23 cellular contexts compared by ENCODE assay signal in the genomic region with DNA sequence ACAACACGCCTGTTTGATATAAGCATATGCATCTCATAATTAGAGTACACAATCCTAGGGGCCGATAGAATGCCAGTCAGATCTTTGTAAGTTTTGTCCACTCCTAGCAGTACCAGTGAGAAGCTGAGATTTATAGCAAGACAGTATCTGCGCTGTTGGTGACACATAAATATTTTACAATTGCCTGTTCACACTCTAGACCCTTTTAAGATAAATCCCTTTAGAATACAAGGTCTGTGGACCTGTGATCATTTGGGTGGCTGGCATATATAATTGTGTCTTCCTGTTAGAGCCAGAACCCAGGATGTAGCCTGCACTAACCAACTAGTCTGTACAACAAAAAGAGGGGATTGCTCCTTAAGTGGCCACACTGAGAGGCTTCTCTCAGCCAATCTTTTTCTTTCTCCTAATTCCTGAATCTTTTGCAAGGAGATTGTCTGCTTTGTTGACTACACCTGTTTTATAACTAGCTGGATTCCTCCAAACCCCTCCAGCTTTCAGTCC.
DNase-seq lines count a peak whose midpoint lies in the region; ATAC-seq, FAIRE-seq and TF ChIP-seq lines count a peak whose summit lies in the region.
"Had no signal": no experiment of that assay in that cellular context is flagged by ENCODE, and none has a peak within 500 bp of the region (broad histone marks: within the 10 kb centered on the region; RNA-seq: fewer than 3 reads in every experiment).

No MANE protein-coding gene starts in this region.

- H3K27me3 ChIP-seq in heart right ventricle (no peaks in the 10 kb centered on the region), astrocyte (ENCODE audit: insufficient read depth, low read length) (no peaks in the 10 kb centered on the region), right lobe of liver (no peaks in the 10 kb centered on the region), vagina (no peaks in the 10 kb centered on the region)

- DNase-seq in heart right ventricle (no peak), Right ventricle myocardium superior (no peak), astrocyte (ENCODE audit: low read depth) (no peak), right lobe of liver (peak in 1 of 3 donors; percentile 4), vagina (ENCODE audit: extremely low spot score in 2 of 2) (no peak), left lobe of liver (ENCODE audit: low spot score) (no peak), NCI-H446 treated with DMSO at 0.1 percent for 48 hours (lab: John Stamatoyannopoulos, UW) (no peak)
- DNase-seq: activated naive CD8-positive, alpha-beta T cell treated with anti-CD3 and anti-CD28 coated beads, Interleukin-2, amount 10 ng/mL, durations not matched to agents 7 days and 5 days; DMS 273 treated with DMSO at 0.1 percent for 48 hours; NCI-H1930; occipital lobe; stimulated activated CD4-positive, alpha-beta T cell treated with anti-CD3 and anti-CD28 coated beads, Interleukin-1b, Interleukin-23, amount 100 ng/mL, for 48 hours had no signal

- no peaks in the 10 kb centered on the region for H3K79me2 ChIP-seq in astrocyte (ENCODE audit: insufficient read depth, low read length)

- peak overlapping the region; percentile 4 for H3K9ac ChIP-seq in astrocyte (ENCODE audit: low read length)

- H3K27me3 Mint-ChIP-seq in astrocyte (ENCODE audit: low read depth, unreplicated experiment), result peaks cover 6% of the 10 kb centered on the region
- H3K27me3 Mint-ChIP-seq: dendritic cell treated with granulocyte-macrophage colony-stimulating factor and Interleukin-4, amounts not matched to agents 40 ng/mL and 50 ng/mL, for 4 days had no signal

- 91 to 98% methylated on average over 3 of the region's 3 CpGs for WGBS in heart right ventricle, 2 donors
- 100% methylated on average over 2 of the region's 3 CpGs for WGBS in right lobe of liver (ENCODE audit: insufficient coverage, low coverage, low lambda C conversion rate, missing lambda C conversion rate)

- TF ChIP-seq CTCF in heart right ventricle (IDR thresholded peaks at IDR 0.05), result no peak
- no peak for TF ChIP-seq CTCF in astrocyte (IDR thresholded peaks at IDR 0.05; ENCODE audit: insufficient read depth, low read depth, low read length)
- no peak for TF ChIP-seq CTCF in right lobe of liver (IDR thresholded peaks at IDR 0.05)
- TF ChIP-seq CTCF in vagina (IDR thresholded peaks at IDR 0.05), result no peak

- no peaks in the 10 kb centered on the region for H3K9me3 ChIP-seq in heart right ventricle
- H3K9me3 ChIP-seq in astrocyte (ENCODE audit: insufficient read depth, low read depth, low read length), result no peaks in the 10 kb centered on the region
- no peaks in the 10 kb centered on the region for H3K9me3 ChIP-seq in right lobe of liver
- no peaks in the 10 kb centered on the region for H3K9me3 ChIP-seq in vagina

- no peaks in the 10 kb centered on the region for H4K20me1 ChIP-seq in astrocyte (ENCODE audit: insufficient read depth, low read length)

- H3K4me3 ChIP-seq in heart right ventricle (no peak overlapping the region), astrocyte (ENCODE audit: insufficient read depth, low read depth, low read length) (no peak overlapping the region), right lobe of liver (no peak overlapping the region), vagina (no peak overlapping the region)

- intact Hi-C loops in heart right ventricle (cut with DNase I), result loop anchor here in 1 of 10 donors (5.0 kb wide), 1 partner anchor 90 kb away; a partner anchor contains a TSS
- intact Hi-C loops in Right ventricle myocardium superior (cut with DNase I), result no loop called here
- intact Hi-C loops in right lobe of liver (cut with DNase I), result no loop called here
- intact Hi-C loops in vagina (cut with DNase I), result no loop called here

- H3K27ac ChIP-seq in heart right ventricle (peak overlapping the region in 8 of 10 donors; percentile 53 to 83 (median 69)), astrocyte (ENCODE audit: low read depth, low read length) (peak overlapping the region; percentile 4), right lobe of liver (peak overlapping the region; percentile 44 to 56 (median 51)), vagina (peak overlapping the region; percentile 43)
- H3K27ac ChIP-seq: epithelial cell of prostate had no signal

- peaks cover 14 to 71% (median 54%) of the 10 kb centered on the region in 9 donors for H3K4me1 ChIP-seq in heart right ventricle
- H3K4me1 ChIP-seq in astrocyte (ENCODE audit: insufficient read depth, low read length), result peaks cover 45% of the 10 kb centered on the region
- peaks cover 7 to 58% (median 27%) of the 10 kb centered on the region in 4 donors for H3K4me1 ChIP-seq in right lobe of liver
- H3K4me1 ChIP-seq in vagina, result peaks cover 73% of the 10 kb centered on the region

- no peaks in the 10 kb centered on the region for H3K9me3 Mint-ChIP-seq in astrocyte (ENCODE audit: unreplicated experiment)
- H3K9me3 Mint-ChIP-seq: activated naive CD8-positive, alpha-beta T cell treated with anti-CD3 and anti-CD28 coated beads, Interleukin-2, amount 10 ng/mL, durations not matched to agents 7 days and 5 days; activated T-helper 1 cell treated with anti-CD3 and anti-CD28 coated beads, Interleukin-12 subunit alpha, Interleukin-12 subunit beta, Interleukin-2, Interleukin-4 antibody, amounts not matched to agents 30 ng/mL and 10 ng/mL and 1 ng/mL, durations not matched to agents 14 hours and 24 hours and 36 hours; dendritic cell treated with granulocyte-macrophage colony-stimulating factor and Interleukin-4, amounts not matched to agents 40 ng/mL and 50 ng/mL, for 4 days had no signal

- no peak overlapping the region for H3K27ac Mint-ChIP-seq in astrocyte (ENCODE audit: unreplicated experiment)
- H3K27ac Mint-ChIP-seq: activated T-helper 1 cell treated with anti-CD3 and anti-CD28 coated beads, Interleukin-12 subunit alpha, Interleukin-12 subunit beta, Interleukin-2, Interleukin-4 antibody, amounts not matched to agents 30 ng/mL and 10 ng/mL and 1 ng/mL, durations not matched to agents 14 hours and 24 hours and 36 hours had no signal

- H3K36me3 Mint-ChIP-seq in astrocyte (ENCODE audit: low read depth, unreplicated experiment), result peaks cover 2% of the 10 kb centered on the region

- FAIRE-seq in astrocyte (lab: Jason Lieb, UNC), result no peak
- FAIRE-seq: A204.1, bronchial epithelial cell, GM12891, H54, RCC 7860 had no signal

- no peak overlapping the region for H2AFZ ChIP-seq in astrocyte (ENCODE audit: low read depth, low read length)

- no peak overlapping the region for H3K4me2 ChIP-seq in astrocyte (ENCODE audit: low read length)

- H3K36me3 ChIP-seq in heart right ventricle (no peaks in the 10 kb centered on the region), astrocyte (ENCODE audit: insufficient read depth, low read length) (no peaks in the 10 kb centered on the region), right lobe of liver (no peaks in the 10 kb centered on the region), vagina (no peaks in the 10 kb centered on the region)

- TF ChIP-seq POLR2A in right lobe of liver (IDR thresholded peaks at IDR 0.05) (no peak), vagina (IDR thresholded peaks at IDR 0.05) (no peak)

- peaks cover 24% of the 10 kb centered on the region for H3K4me1 Mint-ChIP-seq in astrocyte (ENCODE audit: low read depth, unreplicated experiment)

- ATAC-seq in heart right ventricle, result no peak
- ATAC-seq in Right ventricle myocardium superior (ENCODE audit: poor library complexity), result no peak
- no peak for ATAC-seq in right lobe of liver
- no peak for ATAC-seq in left lobe of liver
- no peak for ATAC-seq in GM19452 (IDR thresholded peaks at IDR 0.05; ENCODE audit: unreplicated experiment)
- ATAC-seq: activated CD4-positive, CD25-positive, alpha-beta regulatory T cell treated with anti-CD3 and anti-CD28 coated beads, Interleukin-2, amount 50 U/mL, for 24 hours had no signal

- no peak overlapping the region for H3K4me3 Mint-ChIP-seq in astrocyte (ENCODE audit: unreplicated experiment)
- H3K4me3 Mint-ChIP-seq: activated T-helper 1 cell treated with anti-CD3 and anti-CD28 coated beads, Interleukin-12 subunit alpha, Interleukin-12 subunit beta, Interleukin-2, Interleukin-4 antibody, amounts not matched to agents 30 ng/mL and 10 ng/mL and 1 ng/mL, durations not matched to agents 14 hours and 24 hours and 36 hours; CD14-positive monocyte; dendritic cell treated with granulocyte-macrophage colony-stimulating factor and Interleukin-4, amounts not matched to agents 40 ng/mL and 50 ng/mL, for 4 days had no signal

Comparison
In these comparisons a context has a peak if more than half of its experiments do, and no peak if none do; other contexts are left out.
1. H3K27ac ChIP-seq: peak in every context shown above with its lines; median percentile 69 in heart right ventricle; 51 in right lobe of liver; 43 in vagina; 4 in astrocyte.